In the genomic region with DNA sequence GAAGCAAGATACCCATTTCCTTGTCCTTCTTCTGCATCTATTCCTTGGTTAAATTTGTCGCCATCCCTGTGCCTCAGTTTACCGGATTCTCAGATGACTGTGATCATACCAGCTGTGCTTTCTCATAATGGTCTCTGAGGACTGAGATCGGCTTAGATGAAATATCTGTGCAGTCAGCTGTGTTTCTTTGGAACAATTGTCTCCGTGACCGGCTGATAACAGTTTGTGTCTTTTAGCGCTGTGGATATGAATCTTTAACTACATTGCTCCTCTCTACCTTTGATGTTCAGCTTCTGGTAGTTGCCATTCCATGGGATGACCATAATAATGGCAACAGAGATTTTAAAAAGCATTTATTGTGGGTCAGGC, we compare ENCODE assay signal across 8 cellular contexts. TPM values are rescaled to one million over a fixed set of nuclear protein-coding genes. Genes with fewer than 3 reads are reported as not detected.
DNase-seq lines count a peak whose midpoint lies in the region; ATAC-seq, FAIRE-seq and TF ChIP-seq lines count a peak whose summit lies in the region.

No MANE protein-coding gene starts in this region.

- H3K27ac ChIP-seq in kidney (ENCODE audit: low read depth in 2 of 2, low read length in 2 of 2): peak overlapping the region in 1 of 2 donors; percentile 74
- peak overlapping the region; percentile 52 for H3K27ac ChIP-seq in temporal lobe (ENCODE audit: low read depth, low read length)

- H3K27me3 ChIP-seq in adipocyte (replicated peaks; ENCODE audit: control insufficient read depth, insufficient read depth, low read length): no peaks in the 10 kb centered on the region

- H3K27ac Mint-ChIP-seq in activated CD4-positive, alpha-beta T cell treated with anti-CD3 and anti-CD28 coated beads, Interleukin-2, amount 10 ng/mL, durations not matched to agents 24 days and 14 days: peak overlapping the region; percentile 92

- no peak for TF ChIP-seq CTCF in kidney (IDR thresholded peaks at IDR 0.05; ENCODE audit: borderline replicate concordance, extremely low read depth, insufficient read depth)

- H3K9me3 Mint-ChIP-seq in activated CD4-positive, alpha-beta T cell treated with anti-CD3 and anti-CD28 coated beads, Interleukin-2, amount 10 ng/mL, durations not matched to agents 24 days and 14 days: no peaks in the 10 kb centered on the region

- H3K4me1 ChIP-seq in adipocyte (ENCODE audit: control insufficient read depth, insufficient read depth, low read length) (peaks cover 22% of the 10 kb centered on the region), kidney (ENCODE audit: control insufficient read depth in 1 of 2, insufficient read depth in 1 of 2, low read depth in 1 of 2, low read length in 2 of 2) (peaks cover 0 to 10% of the 10 kb centered on the region in 2 donors)

- H3K4me3 ChIP-seq in adipocyte (ENCODE audit: low read length): peak overlapping the region; percentile 89
- H3K4me3 ChIP-seq in kidney (ENCODE audit: low read length in 2 of 2): peak overlapping the region; percentile 95 to 100

- no peaks in the 10 kb centered on the region for H3K27me3 Mint-ChIP-seq in activated CD4-positive, alpha-beta T cell treated with anti-CD3 and anti-CD28 coated beads, Interleukin-2, amount 10 ng/mL, durations not matched to agents 24 days and 14 days

- no peak for FAIRE-seq in kidney (lab: Jason Lieb, UNC)

- DNase-seq in activated CD4-positive, alpha-beta T cell treated with anti-CD3 and anti-CD28 coated beads, Interleukin-2, amount 10 ng/mL, durations not matched to agents 24 days and 14 days: no peak
- no peak for DNase-seq in activated CD4-positive, alpha-beta T cell treated with anti-CD3 and anti-CD28 coated beads for 48 hours
- DNase-seq in adipocyte (ENCODE audit: low read depth): no peak
- DNase-seq in kidney: no peak
- DNase-seq in NCI-H748 (lab: John Stamatoyannopoulos, UW; ENCODE audit: unreplicated experiment): no peak
- DNase-seq in NCI-H82 treated with DMSO at 0.1 percent for 48 hours (lab: John Stamatoyannopoulos, UW; ENCODE audit: unreplicated experiment): no peak

- peaks cover 11% of the 10 kb centered on the region for H3K36me3 Mint-ChIP-seq in activated CD4-positive, alpha-beta T cell treated with anti-CD3 and anti-CD28 coated beads, Interleukin-2, amount 10 ng/mL, durations not matched to agents 24 days and 14 days (ENCODE audit: low read depth)

- H3K4me3 Mint-ChIP-seq in activated CD4-positive, alpha-beta T cell treated with anti-CD3 and anti-CD28 coated beads, Interleukin-2, amount 10 ng/mL, durations not matched to agents 24 days and 14 days: peak overlapping the region; percentile 93

- H3K9me3 ChIP-seq in adipocyte (ENCODE audit: control insufficient read depth, low read length) (no peaks in the 10 kb centered on the region), kidney (ENCODE audit: control insufficient read depth in 1 of 2, low read length in 2 of 2) (no peaks in the 10 kb centered on the region)

- H3K4me1 Mint-ChIP-seq in activated CD4-positive, alpha-beta T cell treated with anti-CD3 and anti-CD28 coated beads, Interleukin-2, amount 10 ng/mL, durations not matched to agents 24 days and 14 days: peaks cover 16% of the 10 kb centered on the region

- H3K36me3 ChIP-seq in adipocyte (ENCODE audit: control insufficient read depth, insufficient read depth, low read length, severe bottlenecking) (no peaks in the 10 kb centered on the region), kidney (ENCODE audit: control insufficient read depth in 1 of 2, insufficient read depth in 2 of 2, low read length in 2 of 2) (no peaks in the 10 kb centered on the region)

- intact Hi-C loops in activated CD4-positive, alpha-beta T cell treated with anti-CD3 and anti-CD28 coated beads, Interleukin-2, amount 10 ng/mL, durations not matched to agents 24 days and 14 days (cut with micrococcal nuclease): loop anchor here (1.0 to 10.0 kb wide), 3 partner anchors 170 to 1224 kb away; a partner anchor contains a TSS
- intact Hi-C loops in kidney (cut with DNase I): no loop called here

- no peak for ATAC-seq in HG02623 (IDR thresholded peaks at IDR 0.05; ENCODE audit: unreplicated experiment)

- H3K9ac ChIP-seq in adipocyte (ENCODE audit: low read length) (peak overlapping the region; percentile 93), kidney (ENCODE audit: low read length in 2 of 2) (peak overlapping the region; percentile 87 to 97)

RNA-seq across cellular contexts. Expression of a gene that starts 0.5 kb away (rescaled TPM):
- total RNA-seq in activated CD4-positive, alpha-beta T cell treated with anti-CD3 and anti-CD28 coated beads, Interleukin-2, amount 10 ng/mL, durations not matched to agents 24 days and 14 days: 60.8 and 61.1 TPM in 2 replicates
- total RNA-seq in kidney (116 TPM), temporal lobe (151 TPM)
- 22.3 TPM for polyA plus RNA-seq in kidney (ENCODE audit: insufficient read depth, low read depth, low replicate concordance)

RNA-seq across cellular contexts. Expression of a gene that starts 0.8 kb away (rescaled TPM):
- total RNA-seq in activated CD4-positive, alpha-beta T cell treated with anti-CD3 and anti-CD28 coated beads, Interleukin-2, amount 10 ng/mL, durations not matched to agents 24 days and 14 days: 9.9 and 10.0 TPM in 2 replicates
- total RNA-seq in kidney (10.2 TPM), temporal lobe (14.0 TPM)
- 4.3 TPM for polyA plus RNA-seq in kidney (ENCODE audit: insufficient read depth, low read depth, low replicate concordance)
